ENCODE assay signal across 7 cellular contexts in the genomic region with DNA sequence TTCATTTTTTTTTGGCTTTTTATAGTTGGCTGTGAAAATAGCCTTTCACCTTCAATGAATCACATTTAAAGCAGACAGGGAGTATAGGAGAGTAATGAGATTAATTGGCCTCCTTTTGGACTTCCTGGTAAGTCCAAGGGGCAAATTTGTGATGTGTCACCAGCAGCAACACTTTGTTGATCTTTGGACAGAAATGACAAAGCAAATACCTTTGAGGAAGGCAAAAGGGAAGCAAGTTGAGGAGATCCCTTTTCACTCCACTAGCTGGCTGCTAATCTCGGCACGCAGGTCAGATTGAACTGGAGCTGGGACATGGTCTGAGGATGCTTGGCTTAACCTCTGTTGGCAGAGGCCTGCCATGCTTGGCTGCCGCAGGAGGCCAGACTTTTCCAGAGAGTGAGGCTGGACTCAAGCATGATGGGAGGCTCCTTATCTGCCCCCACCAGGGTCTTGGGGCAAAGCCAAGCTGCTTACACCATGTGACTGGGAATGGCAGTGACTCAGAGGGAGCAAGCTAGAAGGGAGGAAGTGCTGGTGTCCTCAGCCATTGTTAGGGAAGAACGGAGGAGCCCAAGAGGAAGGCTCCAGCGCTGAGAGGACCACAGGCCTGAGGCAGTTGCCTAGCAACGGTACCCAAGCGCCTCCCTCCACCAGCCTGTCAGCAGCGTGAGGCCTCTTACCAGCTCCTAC.
DNase-seq lines count a peak whose midpoint lies in the region; ATAC-seq lines count a peak whose summit lies in the region.

No MANE protein-coding gene starts in this region.

- H3K27ac ChIP-seq in stomach smooth muscle (ENCODE audit: low read length): peak overlapping the region; percentile 73

- peaks cover 21% of the 10 kb centered on the region for H3K4me1 ChIP-seq in stomach smooth muscle (ENCODE audit: control insufficient read depth, insufficient read depth, low read length)

- no peak for ATAC-seq in GM21723 (IDR thresholded peaks at IDR 0.05; ENCODE audit: unreplicated experiment)
- ATAC-seq in GM21367 (IDR thresholded peaks at IDR 0.05; ENCODE audit: unreplicated experiment): no peak

- H3K9ac ChIP-seq in stomach smooth muscle (ENCODE audit: low read length in 2 of 2): no peak overlapping the region

- peak overlapping the region in 1 of 2 donors; percentile 24 for H3K4me3 ChIP-seq in stomach smooth muscle (ENCODE audit: low read length in 2 of 2)

- no peaks in the 10 kb centered on the region for H3K36me3 ChIP-seq in stomach smooth muscle (ENCODE audit: control insufficient read depth in 2 of 2, insufficient read depth in 2 of 2, low read length in 2 of 2)

- in situ Hi-C loops in KBM-7 (cut with MboI; ENCODE audit: low pct_unique_long_range_greater_than_20kb, low sequenced_read_pairs): no loop called here

- peak; percentile 2 for DNase-seq in KBM-7
- peak in 38 of 58 donors; percentile 3 to 72 (median 30) for DNase-seq in anterior cingulate cortex (lab: John Stamatoyannopoulos, UW)
- peak in 29 of 51 donors; percentile 7 to 74 (median 26) for DNase-seq in hypothalamus (lab: John Stamatoyannopoulos, UW)
- no peak for DNase-seq in activated CD4-positive, alpha-beta T cell treated with anti-CD3 and anti-CD28 coated beads for 48 hours

- H3K9me3 ChIP-seq in stomach smooth muscle (ENCODE audit: control insufficient read depth in 2 of 2, low read length in 2 of 2): no peaks in the 10 kb centered on the region

- H3K27me3 ChIP-seq in stomach smooth muscle (ENCODE audit: control insufficient read depth in 1 of 2, insufficient read depth in 2 of 2, low read length in 2 of 2): no peaks in the 10 kb centered on the region
